In the genomic region with DNA sequence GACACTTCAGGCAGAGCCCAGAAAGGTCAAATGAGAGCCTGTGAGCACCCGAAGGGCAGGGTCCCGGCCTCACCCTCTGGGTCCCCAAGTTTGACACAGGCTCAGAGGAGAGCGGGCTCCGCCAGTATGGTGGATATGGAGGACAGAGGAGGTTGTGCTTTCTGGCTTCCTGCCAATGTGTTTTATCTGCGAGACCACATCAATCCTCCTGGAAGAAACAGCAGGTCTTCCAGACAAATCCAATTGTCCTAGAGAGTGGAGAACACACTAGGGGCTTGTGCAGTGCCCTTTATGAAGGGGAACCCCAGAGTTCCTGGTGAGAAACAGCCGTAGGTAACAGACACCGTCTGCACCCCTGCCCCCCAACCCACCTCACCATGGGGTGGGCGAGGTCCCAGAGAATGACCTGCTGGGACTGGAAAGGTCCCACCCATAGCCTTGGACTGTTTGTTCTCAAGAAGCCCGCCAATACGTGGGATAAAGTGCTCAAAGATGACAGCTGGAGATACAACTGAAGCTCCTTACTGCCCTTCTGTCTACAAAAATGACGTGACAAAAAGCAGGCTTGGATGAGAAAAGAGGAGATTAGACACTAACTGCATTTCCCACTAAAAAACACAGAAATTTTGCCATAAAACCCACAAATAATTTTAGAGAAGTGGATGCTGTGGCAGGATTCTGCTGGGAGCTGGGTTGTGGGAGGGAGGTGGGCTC, we compare ENCODE assay signal across 1 cellular context.
TF ChIP-seq lines count a peak whose summit lies in the region.

No MANE protein-coding gene starts in this region.

TF ChIP-seq in HepG2, 621 proteins besides CTCF, POLR2A, EP300 and RAD21 (continued from another document):
- TF ChIP-seq CREB1 (IDR thresholded peaks at IDR 0.05), result peak; percentile 59; the same call in 1 of the 2 replicates
- no peak for TF ChIP-seq CREB1 (CRISPR knock-in tag; IDR thresholded peaks at IDR 0.05)
